ENCODE assay signal across 1 cellular context in the genomic region with DNA sequence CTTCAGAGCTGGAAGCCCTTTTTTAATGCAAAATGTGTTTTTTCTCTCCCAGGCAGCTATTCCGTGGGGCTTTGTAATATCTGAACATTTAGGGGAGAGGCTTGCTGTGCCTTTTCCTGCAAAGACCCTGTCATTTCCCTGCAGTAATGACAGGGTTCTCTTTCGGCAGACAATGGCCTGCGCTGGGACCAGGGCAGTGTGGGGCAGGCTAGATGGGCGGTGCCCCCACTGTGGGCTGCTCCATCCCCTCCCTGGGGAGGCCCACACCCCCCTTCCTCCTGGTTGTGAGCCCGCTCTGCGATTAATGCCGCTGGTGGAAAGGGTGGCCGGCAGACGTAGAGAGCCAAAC.
TF ChIP-seq lines count a peak whose summit lies in the region.

No MANE protein-coding gene starts in this region.

TF ChIP-seq in HEK293, 187 proteins besides CTCF, POLR2A, EP300 and RAD21:
- TF ChIP-seq SP7 (tag by site-specific recombination; IDR thresholded peaks at IDR 0.05) = peak; percentile 74
- no peak for TF ChIP-seq ZNF48 (tag by site-specific recombination; IDR thresholded peaks at IDR 0.05)
